ENCODE assay signal across 3 cellular contexts in genomic region chr2:4718777-4719176, GRCh38.
"Had no signal": no experiment of that assay in that cellular context is flagged by ENCODE, and none has a peak within 500 bp of the region (broad histone marks: within the 10 kb centered on the region; RNA-seq: fewer than 3 reads in every experiment).

No MANE protein-coding gene starts in this region.

- ATAC-seq: GM12878 had no signal

- DNase-seq: GDM1, GF-D8 had no signal

- H3K4me3 ChIP-seq: GM12878 had no signal
